Comparison of ENCODE assay signal across 18 cellular contexts in genomic region chr7:140159487-140159886, GRCh38. TPM values are rescaled to one million over a fixed set of nuclear protein-coding genes. Genes with fewer than 3 reads are reported as not detected.
DNase-seq lines count a peak whose midpoint lies in the region; TF ChIP-seq lines count a peak whose summit lies in the region.
"Had no signal": no experiment of that assay in that cellular context is flagged by ENCODE, and none has a peak within 500 bp of the region (broad histone marks: within the 10 kb centered on the region; RNA-seq: fewer than 3 reads in every experiment).

No MANE protein-coding gene starts in this region.

- H3K27ac ChIP-seq in endodermal cell (ENCODE audit: low read depth, low read length), result no peak overlapping the region
- no peak overlapping the region for H3K27ac ChIP-seq in mesendoderm (ENCODE audit: low read depth, low read length)
- no peak overlapping the region for H3K27ac ChIP-seq in mesenchymal stem cell (ENCODE audit: low read length, poor library complexity, severe bottlenecking)
- H3K27ac ChIP-seq in RWPE1, result no peak overlapping the region
- H3K27ac ChIP-seq: colonic mucosa, left ventricle myocardium inferior had no signal

- no peaks in the 10 kb centered on the region for H3K27me3 Mint-ChIP-seq in endodermal cell (ENCODE audit: insufficient read depth)

- H3K36me3 Mint-ChIP-seq in endodermal cell (ENCODE audit: low read depth), result peaks cover 7% of the 10 kb centered on the region

- H3K4me1 Mint-ChIP-seq in endodermal cell, result peaks cover 57% of the 10 kb centered on the region

- H2AFZ ChIP-seq in mesenchymal stem cell (ENCODE audit: low read depth, low read length), result no peak overlapping the region

- no peak overlapping the region for H4K8ac ChIP-seq in mesendoderm (ENCODE audit: low read depth, low read length)
- H4K8ac ChIP-seq in mesenchymal stem cell (ENCODE audit: low read length), result no peak overlapping the region

- 92% methylated on average over 3 of the region's 3 CpGs; no CpG with 5 or more reads in 1 of the 2 experiments for WGBS in endodermal cell (ENCODE audit: insufficient coverage in 1 of 2, insufficient read length in 1 of 2), 2 experiments
- no CpG with 5 or more reads among the region's 3 CpGs for WGBS in mesendoderm (ENCODE audit: extremely low coverage, insufficient coverage, low lambda C conversion rate)
- 92% methylated on average over 3 of the region's 3 CpGs for WGBS in mesenchymal stem cell

- no peak overlapping the region for H3K4me3 Mint-ChIP-seq in endodermal cell

- peak overlapping the region; percentile 83 for H3K18ac ChIP-seq in mesendoderm (ENCODE audit: low read length)
- H3K18ac ChIP-seq in mesenchymal stem cell (ENCODE audit: low read depth in 1 of 2, low read length in 2 of 2), result no peak overlapping the region

- no peak overlapping the region for H3K56ac ChIP-seq in mesendoderm (ENCODE audit: low read length)

- peak overlapping the region; percentile 70 for H3K27ac Mint-ChIP-seq in endodermal cell

- H3K14ac ChIP-seq in mesenchymal stem cell (ENCODE audit: low read length in 2 of 2), result no peak overlapping the region

- H3K4ac ChIP-seq in mesendoderm (ENCODE audit: low read depth, low read length) (no peak overlapping the region), mesenchymal stem cell (ENCODE audit: low read depth in 1 of 2, low read length in 2 of 2) (no peak overlapping the region)

- no peaks in the 10 kb centered on the region for H3K27me3 ChIP-seq in endodermal cell (ENCODE audit: control insufficient read depth, insufficient read depth, low read length, poor library complexity, severe bottlenecking)
- H3K27me3 ChIP-seq in mesendoderm (ENCODE audit: insufficient read depth, low read length, poor library complexity), result no peaks in the 10 kb centered on the region
- no peaks in the 10 kb centered on the region for H3K27me3 ChIP-seq in mesenchymal stem cell (ENCODE audit: control insufficient read depth in 1 of 2, insufficient read depth in 1 of 2, low read length in 2 of 2)
- H3K27me3 ChIP-seq: colonic mucosa, gastrocnemius medialis had no signal

- H3K23ac ChIP-seq in mesendoderm (ENCODE audit: low read length) (no peak overlapping the region), mesenchymal stem cell (ENCODE audit: low read length in 2 of 2) (no peak overlapping the region)

- H2BK15ac ChIP-seq in mesendoderm (replicated peaks; ENCODE audit: low read depth) (no peak overlapping the region), mesenchymal stem cell (ENCODE audit: low read depth, poor library complexity, severe bottlenecking) (no peak overlapping the region)

- no peak overlapping the region for H4K91ac ChIP-seq in mesenchymal stem cell (ENCODE audit: low read length)

- H2BK5ac ChIP-seq in mesendoderm (ENCODE audit: low read length) (peak overlapping the region; percentile 41), mesenchymal stem cell (ENCODE audit: low read depth, low read length, poor library complexity, severe bottlenecking) (no peak overlapping the region)

- H2BK120ac ChIP-seq in mesendoderm (ENCODE audit: low read depth, low read length) (no peak overlapping the region), mesenchymal stem cell (ENCODE audit: low read depth, low read length) (no peak overlapping the region)

- H3K36me3 ChIP-seq in endodermal cell (ENCODE audit: control insufficient read depth, insufficient read depth, low read length) (no peaks in the 10 kb centered on the region), mesendoderm (ENCODE audit: control insufficient read depth, insufficient read depth, low read length) (no peaks in the 10 kb centered on the region), mesenchymal stem cell (ENCODE audit: control insufficient read depth in 1 of 2, insufficient read depth in 2 of 2, low read depth in 1 of 2, low read length in 2 of 2) (peaks cover 0 to 3% of the 10 kb centered on the region in 2 experiments)
- H3K36me3 ChIP-seq: colonic mucosa, gastrocnemius medialis, left ventricle myocardium inferior had no signal

- no peak overlapping the region for H3K9ac ChIP-seq in endodermal cell (ENCODE audit: extremely low read depth, low read length, poor library complexity, severe bottlenecking)
- no peak overlapping the region for H3K9ac ChIP-seq in mesendoderm (ENCODE audit: low read length)
- H3K9ac ChIP-seq in mesenchymal stem cell (ENCODE audit: low read length), result no peak overlapping the region

- peaks cover 2% of the 10 kb centered on the region for H3K9me3 Mint-ChIP-seq in endodermal cell

- H3K79me1 ChIP-seq in mesendoderm (ENCODE audit: low read length), result peaks cover 8% of the 10 kb centered on the region
- H3K79me1 ChIP-seq in mesenchymal stem cell (replicated peaks; ENCODE audit: low read length, poor library complexity, severe bottlenecking), result peaks cover 17% of the 10 kb centered on the region

- POLR2A ChIA-PET in RWPE1 (lab: Yijun Ruan, JAX; ENCODE audit: low non-redundant PET), result no interaction called here

- peaks cover 16% of the 10 kb centered on the region for H3K79me2 ChIP-seq in mesendoderm (ENCODE audit: control insufficient read depth, insufficient read depth, low read length)

- TF ChIP-seq CTCF in endodermal cell (conservative IDR thresholded peaks at IDR 0.05) (no peak), RWPE1 (conservative IDR thresholded peaks at IDR 0.05; ENCODE audit: low read depth) (no peak)

- peaks cover 11% of the 10 kb centered on the region for H3K4me1 ChIP-seq in endodermal cell (ENCODE audit: control insufficient read depth, insufficient read depth, low read length)
- H3K4me1 ChIP-seq in mesendoderm (ENCODE audit: control insufficient read depth, low read depth, low read length), result peaks cover 17% of the 10 kb centered on the region
- no peaks in the 10 kb centered on the region for H3K4me1 ChIP-seq in mesenchymal stem cell (ENCODE audit: control insufficient read depth, insufficient read depth, low read depth, low read length)
- H3K4me1 ChIP-seq: colonic mucosa had no signal

- H3K4me2 ChIP-seq in mesendoderm (ENCODE audit: low read length) (no peak overlapping the region), mesenchymal stem cell (ENCODE audit: low read length, poor library complexity, severe bottlenecking) (no peak overlapping the region)

- no peak overlapping the region for H2BK12ac ChIP-seq in mesenchymal stem cell (ENCODE audit: low read length in 2 of 2)

- H4K5ac ChIP-seq in mesendoderm (ENCODE audit: low read length), result no peak overlapping the region

- DNase-seq in AG20443 (ENCODE audit: low spot score), result peak; percentile 40
- peak; percentile 47 for DNase-seq in HS-5 (ENCODE audit: low read depth)
- DNase-seq in endodermal cell, result no peak
- peak; percentile 84 for DNase-seq in mesendoderm
- DNase-seq in mesenchymal stem cell, result no peak
- no peak for DNase-seq in RWPE1 (ENCODE audit: low spot score)
- DNase-seq in SKM-1 (lab: John Stamatoyannopoulos, UW; ENCODE audit: unreplicated experiment), result no peak
- DNase-seq in HUDEP-2 (lab: John Stamatoyannopoulos, UW; ENCODE audit: unreplicated experiment in 76 of 76), result no peak
- DNase-seq: colonic mucosa, DMS79, gastrocnemius medialis, left ventricle myocardium inferior, mucosa of descending colon, NCI-H1092 treated with DMSO at 0.1 percent for 48 hours, NCI-H2107, NCI-H524, SHP77, T-helper 1 cell had no signal

- H2AK5ac ChIP-seq in mesendoderm (ENCODE audit: low read length) (no peak overlapping the region), mesenchymal stem cell (ENCODE audit: low read length, severe bottlenecking) (no peak overlapping the region)

- H3K9me3 ChIP-seq in endodermal cell (ENCODE audit: control insufficient read depth, low read length), result no peaks in the 10 kb centered on the region
- H3K9me3 ChIP-seq in mesenchymal stem cell (ENCODE audit: control insufficient read depth, low read length), result no peaks in the 10 kb centered on the region
- H3K9me3 ChIP-seq: colonic mucosa, gastrocnemius medialis, left ventricle myocardium inferior, mucosa of descending colon had no signal

- H3K4me3 ChIP-seq in endodermal cell (ENCODE audit: low read length) (no peak overlapping the region), mesendoderm (ENCODE audit: low read length) (no peak overlapping the region), mesenchymal stem cell (ENCODE audit: insufficient read depth in 1 of 2, low read depth in 1 of 2, low read length in 2 of 2) (no peak overlapping the region)
- H3K4me3 ChIP-seq: colonic mucosa, gastrocnemius medialis, left ventricle myocardium inferior, mucosa of descending colon had no signal

- CTCF ChIA-PET in RWPE1 (lab: Yijun Ruan, JAX), result no interaction called here

RNA-seq across cellular contexts. Expression of gene KDM7A, which starts 17.3 kb away (rescaled TPM):
- total RNA-seq in endodermal cell, result 10 to 100 TPM; 22.9 to 24.5 TPM
- polyA plus RNA-seq in endodermal cell (2013, experiment 1 of 2), result 12.5 TPM
- polyA plus RNA-seq in endodermal cell (2013, experiment 2 of 2), result 11.5 TPM
- 8.2 TPM for polyA plus RNA-seq in mesendoderm (2013, experiment 1 of 2)
- polyA plus RNA-seq in mesendoderm (2013, experiment 2 of 2), result 9.2 TPM
- polyA plus RNA-seq in mesenchymal stem cell (2013, experiment 1 of 2), result 1.7 TPM
- 1.5 TPM for polyA plus RNA-seq in mesenchymal stem cell (2013, experiment 2 of 2)

Comparison
In these comparisons a context has a peak if more than half of its experiments do, and no peak if none do; other contexts are left out.
1. DNase-seq: peak in AG20443 (single experiment), HS-5 (single experiment) and mesendoderm (single experiment); none in endodermal cell (single experiment), mesenchymal stem cell (single experiment), RWPE1 (single experiment), SKM-1 (single experiment) and HUDEP-2 (0 of 76).